1 cellular context compared by ENCODE assay signal in genomic region chr6:156583083-156583482, GRCh38.
TF ChIP-seq lines count a peak whose summit lies in the region.

No MANE protein-coding gene starts in this region.

TF ChIP-seq in GM23338, 12 proteins besides CTCF, POLR2A, EP300 and RAD21 (continued from another document):
- no peak for TF ChIP-seq ZNF462 (CRISPR knock-in tag; IDR thresholded peaks at IDR 0.05)
- TF ChIP-seq NANOG (IDR thresholded peaks at IDR 0.05; ENCODE audit: borderline replicate concordance), result no peak
- no peak for TF ChIP-seq EZH2phosphoT487 (IDR thresholded peaks at IDR 0.05; ENCODE audit: unreplicated experiment)
- TF ChIP-seq POLR2AphosphoS5 (IDR thresholded peaks at IDR 0.05; ENCODE audit: low read depth), result no peak
- no peak for TF ChIP-seq ZNF114 (CRISPR knock-in tag; IDR thresholded peaks at IDR 0.05)
